Comparison of ENCODE assay signal across 1 cellular context in the genomic region with DNA sequence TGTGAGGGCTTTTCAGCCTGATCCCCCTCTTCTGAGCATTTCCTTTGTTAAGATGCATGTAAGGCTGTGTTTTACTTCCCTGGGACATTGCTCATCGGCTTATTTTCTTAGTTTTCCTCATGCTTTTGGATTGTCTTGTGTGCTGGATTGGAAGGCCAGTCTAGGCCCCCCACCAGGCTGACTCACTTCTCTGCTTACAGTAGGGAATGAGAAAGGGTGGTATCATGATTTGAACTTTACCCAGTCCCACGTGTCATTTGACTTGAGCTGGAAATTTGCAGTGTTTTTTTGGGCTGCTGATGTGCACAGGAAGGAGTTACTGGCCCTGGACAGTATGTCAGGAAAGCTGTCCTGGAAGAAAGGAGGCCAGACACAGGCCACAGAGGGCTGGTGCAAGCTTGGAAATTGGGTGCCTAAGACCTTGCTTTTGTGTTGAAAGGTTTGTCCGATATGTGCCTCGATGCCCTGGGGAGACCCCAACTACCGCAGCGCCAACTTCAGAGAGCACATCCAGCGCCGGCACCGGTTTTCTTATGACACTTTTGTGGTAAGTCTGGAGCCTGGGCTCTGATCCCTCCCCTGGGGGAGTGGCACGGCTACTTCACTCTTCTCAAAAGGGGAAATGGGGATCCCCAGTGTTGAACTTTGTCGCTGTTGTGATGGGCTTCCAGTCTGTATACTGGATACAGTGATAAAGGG.
TF ChIP-seq lines count a peak whose summit lies in the region.

No MANE protein-coding gene starts in this region.

TF ChIP-seq in HepG2, 621 proteins besides CTCF, POLR2A, EP300 and RAD21 (continued from another document):
- TF ChIP-seq, protein P1, sequence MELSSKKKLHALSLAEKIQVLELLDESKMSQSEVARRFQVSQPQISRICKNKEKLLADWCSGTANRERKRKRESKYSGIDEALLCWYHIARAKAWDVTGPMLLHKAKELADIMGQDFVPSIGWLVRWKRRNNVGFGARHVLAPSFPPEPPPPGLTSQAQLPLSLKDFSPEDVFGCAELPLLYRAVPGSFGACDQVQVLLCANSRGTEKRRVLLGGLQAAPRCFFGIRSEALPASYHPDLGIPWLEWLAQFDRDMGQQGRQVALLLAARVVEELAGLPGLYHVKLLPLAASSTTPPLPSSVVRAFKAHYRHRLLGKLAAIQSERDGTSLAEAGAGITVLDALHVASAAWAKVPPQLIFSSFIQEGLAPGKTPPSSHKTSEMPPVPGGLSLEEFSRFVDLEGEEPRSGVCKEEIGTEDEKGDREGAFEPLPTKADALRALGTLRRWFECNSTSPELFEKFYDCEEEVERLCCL (CRISPR knock-in tag; IDR thresholded peaks at IDR 0.05; ENCODE audit: borderline replicate concordance), result no peak
- TF ChIP-seq RBFOX2 (IDR thresholded peaks at IDR 0.05; ENCODE audit: low read depth, low read length) (no peak), ZNF333 (CRISPR knock-in tag; IDR thresholded peaks at IDR 0.05; ENCODE audit: borderline replicate concordance) (no peak), ZNF207 (IDR thresholded peaks at IDR 0.05; ENCODE audit: borderline replicate concordance) (no peak), ZNF780A (CRISPR knock-in tag; IDR thresholded peaks at IDR 0.05) (no peak), NBN (conservative IDR thresholded peaks at IDR 0.05) (no peak), POLR2G (IDR thresholded peaks at IDR 0.05; ENCODE audit: low read depth, low read length) (no peak), ZNF496 (CRISPR knock-in tag; IDR thresholded peaks at IDR 0.05; ENCODE audit: insufficient replicate concordance) (no peak), KLF16 (CRISPR knock-in tag; IDR thresholded peaks at IDR 0.05) (no peak), SOX6 (IDR thresholded peaks at IDR 0.05) (no peak), SOX6 (CRISPR knock-in tag; IDR thresholded peaks at IDR 0.05) (no peak), HNF4G (IDR thresholded peaks at IDR 0.05; ENCODE audit: borderline replicate concordance, low read depth, low read length) (peak; percentile 42; the same call in 1 of the 2 replicates), HNF4G (CRISPR knock-in tag; IDR thresholded peaks at IDR 0.05; ENCODE audit: borderline replicate concordance, low read depth) (no peak), BHLHE40 (IDR thresholded peaks at IDR 0.05; ENCODE audit: low read length) (no peak), ZNF138 (CRISPR knock-in tag; IDR thresholded peaks at IDR 0.05; ENCODE audit: low read depth) (no peak), ZNF879 (CRISPR knock-in tag; IDR thresholded peaks at IDR 0.05) (no peak), ATRX (CRISPR knock-in tag; IDR thresholded peaks at IDR 0.05; ENCODE audit: borderline replicate concordance) (no peak), ZNF577 (CRISPR knock-in tag; IDR thresholded peaks at IDR 0.05; ENCODE audit: borderline replicate concordance, low read depth) (no peak), JUND (CRISPR knock-in tag; IDR thresholded peaks at IDR 0.05) (no peak), ARNTL (CRISPR knock-in tag; IDR thresholded peaks at IDR 0.05) (0 out of 2 replicates have a peak, but pooled peaks have one; percentile 54), ZNF570 (CRISPR knock-in tag; IDR thresholded peaks at IDR 0.05; ENCODE audit: borderline replicate concordance) (no peak), ZNF230 (CRISPR knock-in tag; IDR thresholded peaks at IDR 0.05) (no peak), MEIS2 (CRISPR knock-in tag; IDR thresholded peaks at IDR 0.05) (no peak), ZNF33B (CRISPR knock-in tag; IDR thresholded peaks at IDR 0.05) (no peak; the same call in 1 of the 2 replicates), FOSL1 (CRISPR knock-in tag; IDR thresholded peaks at IDR 0.05; ENCODE audit: borderline replicate concordance) (no peak), ZNF614 (CRISPR knock-in tag; IDR thresholded peaks at IDR 0.05; ENCODE audit: borderline replicate concordance) (no peak), CEBPB (IDR thresholded peaks at IDR 0.05; ENCODE audit: borderline replicate concordance, low read depth, low read length) (no peak)
- TF ChIP-seq, protein P2, sequence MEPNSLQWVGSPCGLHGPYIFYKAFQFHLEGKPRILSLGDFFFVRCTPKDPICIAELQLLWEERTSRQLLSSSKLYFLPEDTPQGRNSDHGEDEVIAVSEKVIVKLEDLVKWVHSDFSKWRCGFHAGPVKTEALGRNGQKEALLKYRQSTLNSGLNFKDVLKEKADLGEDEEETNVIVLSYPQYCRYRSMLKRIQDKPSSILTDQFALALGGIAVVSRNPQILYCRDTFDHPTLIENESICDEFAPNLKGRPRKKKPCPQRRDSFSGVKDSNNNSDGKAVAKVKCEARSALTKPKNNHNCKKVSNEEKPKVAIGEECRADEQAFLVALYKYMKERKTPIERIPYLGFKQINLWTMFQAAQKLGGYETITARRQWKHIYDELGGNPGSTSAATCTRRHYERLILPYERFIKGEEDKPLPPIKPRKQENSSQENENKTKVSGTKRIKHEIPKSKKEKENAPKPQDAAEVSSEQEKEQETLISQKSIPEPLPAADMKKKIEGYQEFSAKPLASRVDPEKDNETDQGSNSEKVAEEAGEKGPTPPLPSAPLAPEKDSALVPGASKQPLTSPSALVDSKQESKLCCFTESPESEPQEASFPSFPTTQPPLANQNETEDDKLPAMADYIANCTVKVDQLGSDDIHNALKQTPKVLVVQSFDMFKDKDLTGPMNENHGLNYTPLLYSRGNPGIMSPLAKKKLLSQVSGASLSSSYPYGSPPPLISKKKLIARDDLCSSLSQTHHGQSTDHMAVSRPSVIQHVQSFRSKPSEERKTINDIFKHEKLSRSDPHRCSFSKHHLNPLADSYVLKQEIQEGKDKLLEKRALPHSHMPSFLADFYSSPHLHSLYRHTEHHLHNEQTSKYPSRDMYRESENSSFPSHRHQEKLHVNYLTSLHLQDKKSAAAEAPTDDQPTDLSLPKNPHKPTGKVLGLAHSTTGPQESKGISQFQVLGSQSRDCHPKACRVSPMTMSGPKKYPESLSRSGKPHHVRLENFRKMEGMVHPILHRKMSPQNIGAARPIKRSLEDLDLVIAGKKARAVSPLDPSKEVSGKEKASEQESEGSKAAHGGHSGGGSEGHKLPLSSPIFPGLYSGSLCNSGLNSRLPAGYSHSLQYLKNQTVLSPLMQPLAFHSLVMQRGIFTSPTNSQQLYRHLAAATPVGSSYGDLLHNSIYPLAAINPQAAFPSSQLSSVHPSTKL (CRISPR knock-in tag; IDR thresholded peaks at IDR 0.05), result peak; percentile 13; the same call in 1 of the 2 replicates
- TF ChIP-seq, protein P3, sequence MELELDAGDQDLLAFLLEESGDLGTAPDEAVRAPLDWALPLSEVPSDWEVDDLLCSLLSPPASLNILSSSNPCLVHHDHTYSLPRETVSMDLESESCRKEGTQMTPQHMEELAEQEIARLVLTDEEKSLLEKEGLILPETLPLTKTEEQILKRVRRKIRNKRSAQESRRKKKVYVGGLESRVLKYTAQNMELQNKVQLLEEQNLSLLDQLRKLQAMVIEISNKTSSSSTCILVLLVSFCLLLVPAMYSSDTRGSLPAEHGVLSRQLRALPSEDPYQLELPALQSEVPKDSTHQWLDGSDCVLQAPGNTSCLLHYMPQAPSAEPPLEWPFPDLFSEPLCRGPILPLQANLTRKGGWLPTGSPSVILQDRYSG (CRISPR knock-in tag; IDR thresholded peaks at IDR 0.05), result no peak
- TF ChIP-seq, protein P4, sequence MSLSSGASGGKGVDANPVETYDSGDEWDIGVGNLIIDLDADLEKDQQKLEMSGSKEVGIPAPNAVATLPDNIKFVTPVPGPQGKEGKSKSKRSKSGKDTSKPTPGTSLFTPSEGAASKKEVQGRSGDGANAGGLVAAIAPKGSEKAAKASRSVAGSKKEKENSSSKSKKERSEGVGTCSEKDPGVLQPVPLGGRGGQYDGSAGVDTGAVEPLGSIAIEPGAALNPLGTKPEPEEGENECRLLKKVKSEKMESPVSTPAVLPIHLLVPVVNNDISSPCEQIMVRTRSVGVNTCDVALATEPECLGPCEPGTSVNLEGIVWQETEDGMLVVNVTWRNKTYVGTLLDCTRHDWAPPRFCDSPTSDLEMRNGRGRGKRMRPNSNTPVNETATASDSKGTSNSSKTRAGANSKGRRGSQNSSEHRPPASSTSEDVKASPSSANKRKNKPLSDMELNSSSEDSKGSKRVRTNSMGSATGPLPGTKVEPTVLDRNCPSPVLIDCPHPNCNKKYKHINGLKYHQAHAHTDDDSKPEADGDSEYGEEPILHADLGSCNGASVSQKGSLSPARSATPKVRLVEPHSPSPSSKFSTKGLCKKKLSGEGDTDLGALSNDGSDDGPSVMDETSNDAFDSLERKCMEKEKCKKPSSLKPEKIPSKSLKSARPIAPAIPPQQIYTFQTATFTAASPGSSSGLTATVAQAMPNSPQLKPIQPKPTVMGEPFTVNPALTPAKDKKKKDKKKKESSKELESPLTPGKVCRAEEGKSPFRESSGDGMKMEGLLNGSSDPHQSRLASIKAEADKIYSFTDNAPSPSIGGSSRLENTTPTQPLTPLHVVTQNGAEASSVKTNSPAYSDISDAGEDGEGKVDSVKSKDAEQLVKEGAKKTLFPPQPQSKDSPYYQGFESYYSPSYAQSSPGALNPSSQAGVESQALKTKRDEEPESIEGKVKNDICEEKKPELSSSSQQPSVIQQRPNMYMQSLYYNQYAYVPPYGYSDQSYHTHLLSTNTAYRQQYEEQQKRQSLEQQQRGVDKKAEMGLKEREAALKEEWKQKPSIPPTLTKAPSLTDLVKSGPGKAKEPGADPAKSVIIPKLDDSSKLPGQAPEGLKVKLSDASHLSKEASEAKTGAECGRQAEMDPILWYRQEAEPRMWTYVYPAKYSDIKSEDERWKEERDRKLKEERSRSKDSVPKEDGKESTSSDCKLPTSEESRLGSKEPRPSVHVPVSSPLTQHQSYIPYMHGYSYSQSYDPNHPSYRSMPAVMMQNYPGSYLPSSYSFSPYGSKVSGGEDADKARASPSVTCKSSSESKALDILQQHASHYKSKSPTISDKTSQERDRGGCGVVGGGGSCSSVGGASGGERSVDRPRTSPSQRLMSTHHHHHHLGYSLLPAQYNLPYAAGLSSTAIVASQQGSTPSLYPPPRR (CRISPR knock-in tag; IDR thresholded peaks at IDR 0.05; ENCODE audit: borderline replicate concordance), result 0 out of 2 replicates have a peak, but pooled peaks have one; percentile 38
- TF ChIP-seq, protein P5, sequence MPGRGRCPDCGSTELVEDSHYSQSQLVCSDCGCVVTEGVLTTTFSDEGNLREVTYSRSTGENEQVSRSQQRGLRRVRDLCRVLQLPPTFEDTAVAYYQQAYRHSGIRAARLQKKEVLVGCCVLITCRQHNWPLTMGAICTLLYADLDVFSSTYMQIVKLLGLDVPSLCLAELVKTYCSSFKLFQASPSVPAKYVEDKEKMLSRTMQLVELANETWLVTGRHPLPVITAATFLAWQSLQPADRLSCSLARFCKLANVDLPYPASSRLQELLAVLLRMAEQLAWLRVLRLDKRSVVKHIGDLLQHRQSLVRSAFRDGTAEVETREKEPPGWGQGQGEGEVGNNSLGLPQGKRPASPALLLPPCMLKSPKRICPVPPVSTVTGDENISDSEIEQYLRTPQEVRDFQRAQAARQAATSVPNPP (CRISPR knock-in tag; IDR thresholded peaks at IDR 0.05), result no peak
- TF ChIP-seq, protein P6, sequence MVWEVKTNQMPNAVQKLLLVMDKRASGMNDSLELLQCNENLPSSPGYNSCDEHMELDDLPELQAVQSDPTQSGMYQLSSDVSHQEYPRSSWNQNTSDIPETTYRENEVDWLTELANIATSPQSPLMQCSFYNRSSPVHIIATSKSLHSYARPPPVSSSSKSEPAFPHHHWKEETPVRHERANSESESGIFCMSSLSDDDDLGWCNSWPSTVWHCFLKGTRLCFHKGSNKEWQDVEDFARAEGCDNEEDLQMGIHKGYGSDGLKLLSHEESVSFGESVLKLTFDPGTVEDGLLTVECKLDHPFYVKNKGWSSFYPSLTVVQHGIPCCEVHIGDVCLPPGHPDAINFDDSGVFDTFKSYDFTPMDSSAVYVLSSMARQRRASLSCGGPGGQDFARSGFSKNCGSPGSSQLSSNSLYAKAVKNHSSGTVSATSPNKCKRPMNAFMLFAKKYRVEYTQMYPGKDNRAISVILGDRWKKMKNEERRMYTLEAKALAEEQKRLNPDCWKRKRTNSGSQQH (CRISPR knock-in tag; IDR thresholded peaks at IDR 0.05; ENCODE audit: low read depth), result no peak
- TF ChIP-seq, protein P7, sequence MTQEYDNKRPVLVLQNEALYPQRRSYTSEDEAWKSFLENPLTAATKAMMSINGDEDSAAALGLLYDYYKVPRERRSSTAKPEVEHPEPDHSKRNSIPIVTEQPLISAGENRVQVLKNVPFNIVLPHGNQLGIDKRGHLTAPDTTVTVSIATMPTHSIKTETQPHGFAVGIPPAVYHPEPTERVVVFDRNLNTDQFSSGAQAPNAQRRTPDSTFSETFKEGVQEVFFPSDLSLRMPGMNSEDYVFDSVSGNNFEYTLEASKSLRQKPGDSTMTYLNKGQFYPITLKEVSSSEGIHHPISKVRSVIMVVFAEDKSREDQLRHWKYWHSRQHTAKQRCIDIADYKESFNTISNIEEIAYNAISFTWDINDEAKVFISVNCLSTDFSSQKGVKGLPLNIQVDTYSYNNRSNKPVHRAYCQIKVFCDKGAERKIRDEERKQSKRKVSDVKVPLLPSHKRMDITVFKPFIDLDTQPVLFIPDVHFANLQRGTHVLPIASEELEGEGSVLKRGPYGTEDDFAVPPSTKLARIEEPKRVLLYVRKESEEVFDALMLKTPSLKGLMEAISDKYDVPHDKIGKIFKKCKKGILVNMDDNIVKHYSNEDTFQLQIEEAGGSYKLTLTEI (CRISPR knock-in tag; conservative IDR thresholded peaks at IDR 0.05), result no peak
TF ChIP-seq in HepG2: peak in this region for 58.
